ENCODE assay signal across 12 cellular contexts in genomic region chr4:26557164-26557563, GRCh38. TPM values are rescaled to one million over a fixed set of nuclear protein-coding genes. Genes with fewer than 3 reads are reported as not detected.
DNase-seq lines count a peak whose midpoint lies in the region; ATAC-seq and TF ChIP-seq lines count a peak whose summit lies in the region.
"Had no signal": no experiment of that assay in that cellular context is flagged by ENCODE, and none has a peak within 500 bp of the region (broad histone marks: within the 10 kb centered on the region; RNA-seq: fewer than 3 reads in every experiment).

No MANE protein-coding gene starts in this region.

- H3K27ac Mint-ChIP-seq in stimulated activated effector memory CD8-positive, alpha-beta T cell treated with anti-CD3 and anti-CD28 coated beads, Interleukin-12 subunit alpha, Interleukin-12 subunit beta, amount 100 ng/mL, for 72 hours, result no peak overlapping the region
- H3K27ac Mint-ChIP-seq: activated naive CD4-positive, alpha-beta T cell treated with anti-CD3 and anti-CD28 coated beads, Interleukin-2, amount 50 U/mL, for 72 hours; type B pancreatic cell had no signal

- H3K4me1 ChIP-seq in lower lobe of right lung, result no peaks in the 10 kb centered on the region

- CTCF ChIA-PET in BJ (lab: Yijun Ruan, JAX), result interaction anchor here (0.6 to 0.7 kb wide), 2 partner anchors 161 to 281 kb away, joined by 3 read pairs; no protein-coding TSS in a partner anchor

- intact Hi-C loops in lower lobe of right lung (cut with DNase I), result no loop called here

- no peaks in the 10 kb centered on the region for H3K9me3 ChIP-seq in lower lobe of right lung

- ATAC-seq in lower lobe of right lung (peak; percentile 34 to 35), GM18498 (IDR thresholded peaks at IDR 0.05; ENCODE audit: unreplicated experiment) (no peak)
- no peak for ATAC-seq in stimulated activated effector memory CD8-positive, alpha-beta T cell treated with anti-CD3 and anti-CD28 coated beads, Interleukin-12 subunit alpha, Interleukin-12 subunit beta, amount 100 ng/mL, for 72 hours
- ATAC-seq: activated naive CD4-positive, alpha-beta T cell treated with anti-CD3 and anti-CD28 coated beads, Interleukin-2, amount 50 U/mL, for 72 hours had no signal

- POLR2A ChIA-PET in BJ (lab: Charles Lee), result no interaction called here

- H3K27ac ChIP-seq in lower lobe of right lung, result no peak overlapping the region

- H3K36me3 Mint-ChIP-seq in stimulated activated effector memory CD8-positive, alpha-beta T cell treated with anti-CD3 and anti-CD28 coated beads, Interleukin-12 subunit alpha, Interleukin-12 subunit beta, amount 100 ng/mL, for 72 hours, result no peaks in the 10 kb centered on the region
- H3K36me3 Mint-ChIP-seq: type B pancreatic cell had no signal

- TF ChIP-seq CTCF in BJ (IDR thresholded peaks at IDR 0.05; ENCODE audit: insufficient read depth, low read depth, low read length), result no peak
- TF ChIP-seq CTCF in lower lobe of right lung (IDR thresholded peaks at IDR 0.05), result no peak

- H3K36me3 ChIP-seq in BJ (ENCODE audit: control insufficient read depth, insufficient read depth, low read length) (no peaks in the 10 kb centered on the region), lower lobe of right lung (no peaks in the 10 kb centered on the region)

- DNase-seq in BJ (ENCODE audit: low read depth) (peak; percentile 96), LHCN-M2 (ENCODE audit: low read depth) (peak; percentile 100), astrocyte of the hippocampus (ENCODE audit: low read depth, low spot score) (peak; percentile 73), lower lobe of right lung (no peak), NCI-H345 (lab: John Stamatoyannopoulos, UW) (no peak)
- no peak for DNase-seq in stimulated activated effector memory CD8-positive, alpha-beta T cell treated with anti-CD3 and anti-CD28 coated beads, Interleukin-12 subunit alpha, Interleukin-12 subunit beta, amount 100 ng/mL, for 72 hours (ENCODE audit: low spot score in 2 of 2)
- DNase-seq in stimulated activated CD4-positive, alpha-beta T cell treated with anti-CD3 and anti-CD28 coated beads, Interleukin-2, amount 100 ng/mL, for 24 hours, result no peak
- DNase-seq: activated CD8-positive, alpha-beta memory T cell treated with anti-CD3 and anti-CD28 coated beads for 24 hours; NCI-H1436 treated with DMSO at 0.1 percent for 48 hours had no signal

- H3K9me3 Mint-ChIP-seq in stimulated activated effector memory CD8-positive, alpha-beta T cell treated with anti-CD3 and anti-CD28 coated beads, Interleukin-12 subunit alpha, Interleukin-12 subunit beta, amount 100 ng/mL, for 72 hours, result peaks cover 13% of the 10 kb centered on the region
- H3K9me3 Mint-ChIP-seq: type B pancreatic cell had no signal

- H3K4me3 ChIP-seq in BJ (ENCODE audit: low read depth, low read length), result no peak overlapping the region
- no peak overlapping the region for H3K4me3 ChIP-seq in lower lobe of right lung

- H3K4me3 Mint-ChIP-seq in stimulated activated effector memory CD8-positive, alpha-beta T cell treated with anti-CD3 and anti-CD28 coated beads, Interleukin-12 subunit alpha, Interleukin-12 subunit beta, amount 100 ng/mL, for 72 hours, result no peak overlapping the region
- H3K4me3 Mint-ChIP-seq: type B pancreatic cell had no signal

- H3K27me3 ChIP-seq in BJ (ENCODE audit: control insufficient read depth, insufficient read depth, low read length), result no peaks in the 10 kb centered on the region
- H3K27me3 ChIP-seq in lower lobe of right lung (ENCODE audit: low read depth), result no peaks in the 10 kb centered on the region

- H3K4me1 Mint-ChIP-seq in stimulated activated effector memory CD8-positive, alpha-beta T cell treated with anti-CD3 and anti-CD28 coated beads, Interleukin-12 subunit alpha, Interleukin-12 subunit beta, amount 100 ng/mL, for 72 hours, result no peaks in the 10 kb centered on the region

RNA-seq across cellular contexts. Expression of gene TBC1D19, which starts 26.7 kb away (rescaled TPM):
- polyA plus RNA-seq in BJ (2011; rRNA removed), result 8.3 and 20.4 TPM in 2 replicates
- 11.9 and 14.5 TPM in 2 replicates for polyA minus RNA-seq in BJ (2011; rRNA and poly(A)+ RNA removed)
- total RNA-seq in LHCN-M2 (2014; rRNA removed) (86.3 and 110 TPM in 2 replicates), lower lobe of right lung (12.5 TPM)
- 21.5 TPM for polyA plus RNA-seq in LHCN-M2 (2012)

Comparison
In these comparisons a context has a peak if more than half of its experiments do, and no peak if none do; other contexts are left out.
1. DNase-seq: peak in BJ (single experiment), LHCN-M2 (single experiment) and astrocyte of the hippocampus (single experiment); none in lower lobe of right lung (single experiment), stimulated activated effector memory CD8-positive, alpha-beta T cell treated with anti-CD3 and anti-CD28 coated beads, Interleukin-12 subunit alpha, Interleukin-12 subunit beta, amount 100 ng/mL, for 72 hours (0 of 2), stimulated activated CD4-positive, alpha-beta T cell treated with anti-CD3 and anti-CD28 coated beads, Interleukin-2, amount 100 ng/mL, for 24 hours (0 of 2) and NCI-H345 (single experiment).
2. ATAC-seq: peak in lower lobe of right lung (2 of 2); none in stimulated activated effector memory CD8-positive, alpha-beta T cell treated with anti-CD3 and anti-CD28 coated beads, Interleukin-12 subunit alpha, Interleukin-12 subunit beta, amount 100 ng/mL, for 72 hours (single experiment) and GM18498 (single experiment).